1 cellular context compared by ENCODE assay signal in the genomic region with DNA sequence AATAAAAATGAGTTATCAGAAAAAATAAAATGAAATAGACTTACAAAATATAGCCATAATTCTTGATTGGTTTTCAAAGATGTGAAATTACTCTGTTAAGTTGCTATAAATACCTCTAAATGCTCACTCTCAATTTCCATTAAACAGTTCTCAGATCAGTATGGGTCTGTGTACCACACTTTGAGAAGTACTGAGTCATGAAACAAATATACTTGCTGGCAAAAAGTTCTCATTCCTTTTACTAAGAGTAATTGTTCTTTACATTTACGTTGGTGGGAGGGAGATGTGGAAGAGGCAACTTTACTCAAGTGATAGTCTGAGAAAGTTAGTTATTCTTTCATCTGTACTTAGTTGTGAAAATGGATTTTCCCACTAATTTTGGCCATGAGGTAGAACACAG.
TF ChIP-seq lines count a peak whose summit lies in the region.

No MANE protein-coding gene starts in this region.

TF ChIP-seq in SK-N-SH treated with all-trans-retinoic acid at 6 μM for 48 hours, 23 proteins besides CTCF, POLR2A, EP300 and RAD21 (continued from another document):
- TF ChIP-seq PATZ1 (CRISPR knock-in tag; IDR thresholded peaks at IDR 0.05; ENCODE audit: borderline replicate concordance) = no peak
